Comparison of ENCODE assay signal across 22 cellular contexts in genomic region chr6:165624871-165625639, GRCh38. TPM values are rescaled to one million over a fixed set of nuclear protein-coding genes. Genes with fewer than 3 reads are reported as not detected.
DNase-seq lines count a peak whose midpoint lies in the region; ATAC-seq, FAIRE-seq and TF ChIP-seq lines count a peak whose summit lies in the region.
"Had no signal": no experiment of that assay in that cellular context is flagged by ENCODE, and none has a peak within 500 bp of the region (broad histone marks: within the 10 kb centered on the region; RNA-seq: fewer than 3 reads in every experiment).

No MANE protein-coding gene starts in this region.

- ATAC-seq in HepG2: no peak; the same call in 2 of the 3 replicates
- ATAC-seq in right lobe of liver: no peak
- peak; percentile 25 for ATAC-seq in stimulated activated memory B cell treated with anti-CD40 and anti-IgM and Interleukin-4, amounts not matched to agents 10 μg/mL and 1 μg/mL and 100 μg/mL, for 72 hours
- no peak for ATAC-seq in HG03342 (IDR thresholded peaks at IDR 0.05; ENCODE audit: unreplicated experiment)

- no peak for DNase-seq in HepG2 (ENCODE audit: low spot score)
- no peak for DNase-seq in right lobe of liver
- no peak for DNase-seq in neural crest cell (ENCODE audit: low read depth, low spot score)
- no peak for DNase-seq in cerebellar nuclear complex (lab: John Stamatoyannopoulos, UW)
- no peak for DNase-seq in activated CD4-positive, alpha-beta T cell treated with anti-CD3 and anti-CD28 coated beads, Interleukin-2, amount 50 U/mL, for 4 hours
- no peak for DNase-seq in stimulated activated CD4-positive, alpha-beta T cell treated with anti-CD3 and anti-CD28 coated beads, Interleukin-2, amount 100 ng/mL, for 48 hours
- DNase-seq: ACHN; C1 segment of cervical spinal cord; CD4-positive, alpha-beta memory T cell; COR-L47; DMS153; DND-41; GM23248; H7; HCEC 1CT had no signal

- no peak overlapping the region for H2AFZ ChIP-seq in HepG2 (ENCODE audit: low read length)
- H2AFZ ChIP-seq: GM23248 had no signal

- no peaks in the 10 kb centered on the region for H3K9me3 ChIP-seq in HepG2 (ENCODE audit: low read length)
- no peaks in the 10 kb centered on the region for H3K9me3 ChIP-seq in right lobe of liver

- no peak for FAIRE-seq in HepG2 (lab: Jason Lieb, UNC)
- FAIRE-seq: A204.1, G401.6, GM12892, H1 had no signal

- H3K27ac ChIP-seq in HepG2 (ENCODE audit: extremely low read length, insufficient read depth, low read length): no peak overlapping the region
- no peak overlapping the region for H3K27ac ChIP-seq in right lobe of liver
- H3K27ac ChIP-seq: 22Rv1, GM23248 had no signal

- no peak for TF ChIP-seq POLR2A in HepG2 (IDR thresholded peaks at IDR 0.05; ENCODE audit: insufficient read depth in 1 of 2, low read depth in 2 of 2, low read length in 2 of 2)
- TF ChIP-seq POLR2A in right lobe of liver (IDR thresholded peaks at IDR 0.05): no peak

- H3K27me3 Mint-ChIP-seq in neural crest cell (ENCODE audit: low read depth): no peaks in the 10 kb centered on the region
- H3K27me3 Mint-ChIP-seq in stimulated activated memory B cell treated with anti-CD40 and anti-IgM and Interleukin-4, amounts not matched to agents 10 μg/mL and 1 μg/mL and 100 μg/mL, for 72 hours: peaks cover 11% of the 10 kb centered on the region

- no peaks in the 10 kb centered on the region for H4K20me1 ChIP-seq in HepG2 (ENCODE audit: insufficient read depth, low read length)

- no peaks in the 10 kb centered on the region for H3K9me3 Mint-ChIP-seq in neural crest cell
- peaks cover 7% of the 10 kb centered on the region for H3K9me3 Mint-ChIP-seq in stimulated activated memory B cell treated with anti-CD40 and anti-IgM and Interleukin-4, amounts not matched to agents 10 μg/mL and 1 μg/mL and 100 μg/mL, for 72 hours

- POLR2A ChIA-PET in HepG2 (lab: Yijun Ruan, JAX): no interaction called here

- 18% methylated on average over 6 of the region's 6 CpGs for WGBS in HepG2 (ENCODE audit: low lambda C conversion rate)
- 45% methylated on average over 3 of the region's 6 CpGs for WGBS in right lobe of liver (ENCODE audit: insufficient coverage, low coverage, low lambda C conversion rate, missing lambda C conversion rate)

- H3K9ac ChIP-seq in HepG2 (ENCODE audit: insufficient read depth, low read depth, low read length): no peak overlapping the region
- H3K9ac ChIP-seq: GM23248 had no signal

- H3K4me3 ChIP-seq in HepG2 (replicated peaks in 1 of 3; ENCODE audit: insufficient read depth in 1 of 3, low read depth in 2 of 3, low read length in 3 of 3): no peak overlapping the region
- no peak overlapping the region for H3K4me3 ChIP-seq in right lobe of liver
- H3K4me3 ChIP-seq: GM23248 had no signal

- no peak for TF ChIP-seq EP300 in HepG2 (IDR thresholded peaks at IDR 0.05; ENCODE audit: low read depth in 2 of 2, low read length in 2 of 2)
- TF ChIP-seq EP300 in HepG2 (CRISPR knock-in tag; IDR thresholded peaks at IDR 0.05; ENCODE audit: borderline replicate concordance): no peak

- in situ Hi-C loops in HepG2 (cut with HindIII; ENCODE audit: extremely low pct_ligation_motif_present, low pct_unique_long_range_greater_than_20kb): no loop called here

- no peak overlapping the region for H3K4me3 Mint-ChIP-seq in neural crest cell
- no peak overlapping the region for H3K4me3 Mint-ChIP-seq in stimulated activated memory B cell treated with anti-CD40 and anti-IgM and Interleukin-4, amounts not matched to agents 10 μg/mL and 1 μg/mL and 100 μg/mL, for 72 hours
- H3K4me3 Mint-ChIP-seq: CD4-positive, alpha-beta memory T cell had no signal

- no TSS peak for BruUV-seq in HepG2 (replicated peaks; lab: Mats Ljungman, UMichigan)

- CTCF ChIA-PET in HepG2 (lab: Yijun Ruan, JAX; ENCODE audit: low intra/inter-chr PET ratio, low total read pairs): no interaction called here

- no peaks in the 10 kb centered on the region for H3K79me2 ChIP-seq in HepG2 (ENCODE audit: insufficient read depth, low read length)

- intact Hi-C loops in HepG2 (cut with micrococcal nuclease; ENCODE audit: unreplicated experiment): no loop called here
- intact Hi-C loops in right lobe of liver (cut with DNase I): no loop called here

- H3K4me1 ChIP-seq in HepG2 (ENCODE audit: insufficient read depth, low read length) (no peaks in the 10 kb centered on the region), right lobe of liver (no peaks in the 10 kb centered on the region)

- H3K36me3 Mint-ChIP-seq in neural crest cell (ENCODE audit: low read depth): peaks cover 15% of the 10 kb centered on the region
- H3K36me3 Mint-ChIP-seq in stimulated activated memory B cell treated with anti-CD40 and anti-IgM and Interleukin-4, amounts not matched to agents 10 μg/mL and 1 μg/mL and 100 μg/mL, for 72 hours: no peaks in the 10 kb centered on the region
- H3K36me3 Mint-ChIP-seq: CD4-positive, alpha-beta memory T cell had no signal

- H3K4me2 ChIP-seq in HepG2 (ENCODE audit: low read depth, low read length): no peak overlapping the region

- no peak for TF ChIP-seq CTCF in HepG2 (CRISPR knock-in tag; IDR thresholded peaks at IDR 0.05)
- TF ChIP-seq CTCF in right lobe of liver (IDR thresholded peaks at IDR 0.05): no peak
- no peak for TF ChIP-seq CTCF in neural crest cell (conservative IDR thresholded peaks at IDR 0.05)

- TF ChIP-seq RAD21 in HepG2 (CRISPR knock-in tag; IDR thresholded peaks at IDR 0.05): no peak

- H3K36me3 ChIP-seq in HepG2 (replicated peaks in 1 of 2; ENCODE audit: control insufficient read depth in 1 of 2, insufficient read depth in 2 of 2, low read length in 2 of 2): no peaks in the 10 kb centered on the region
- no peaks in the 10 kb centered on the region for H3K36me3 ChIP-seq in right lobe of liver

- peaks cover 8% of the 10 kb centered on the region for H3K4me1 Mint-ChIP-seq in neural crest cell
- H3K4me1 Mint-ChIP-seq in stimulated activated memory B cell treated with anti-CD40 and anti-IgM and Interleukin-4, amounts not matched to agents 10 μg/mL and 1 μg/mL and 100 μg/mL, for 72 hours: no peaks in the 10 kb centered on the region
- H3K4me1 Mint-ChIP-seq: CD4-positive, alpha-beta memory T cell had no signal

- peak overlapping the region; percentile 46 for H3K27ac Mint-ChIP-seq in neural crest cell (ENCODE audit: unreplicated experiment)
- H3K27ac Mint-ChIP-seq in stimulated activated memory B cell treated with anti-CD40 and anti-IgM and Interleukin-4, amounts not matched to agents 10 μg/mL and 1 μg/mL and 100 μg/mL, for 72 hours: no peak overlapping the region
- H3K27ac Mint-ChIP-seq: CD4-positive, alpha-beta memory T cell had no signal

- H3K27me3 ChIP-seq in HepG2 (ENCODE audit: control insufficient read depth in 1 of 2, insufficient read depth in 2 of 2, low read length in 2 of 2): peaks cover 1 to 25% of the 10 kb centered on the region in 2 experiments; a peak in 3 of 5 replicates
- no peaks in the 10 kb centered on the region for H3K27me3 ChIP-seq in right lobe of liver

TF ChIP-seq in HepG2, 621 proteins besides CTCF, POLR2A, EP300 and RAD21:
- peak; percentile 79 for TF ChIP-seq ATF7 (IDR thresholded peaks at IDR 0.05)
- no peak for TF ChIP-seq ATF7 (CRISPR knock-in tag; IDR thresholded peaks at IDR 0.05)
- no peak for TF ChIP-seq ZUFSP (CRISPR knock-in tag; IDR thresholded peaks at IDR 0.05; ENCODE audit: borderline replicate concordance)
- peak; percentile 19; the same call in 1 of the 2 replicates for TF ChIP-seq HNF4A (CRISPR knock-in tag; IDR thresholded peaks at IDR 0.05)
TF ChIP-seq in HepG2: peak in this region for 2.

RNA-seq across cellular contexts. Expression of gene PDE10A, which starts 38.0 kb away (rescaled TPM):
- not detected in 2 replicates for total RNA-seq in HepG2 (2016; rRNA removed; fragmentation: Illumina TruSeq; extraction: Trizol)
- not detected in 2 replicates for total RNA-seq in HepG2 (2016; cell fraction: cytosol; rRNA removed; fragmentation: Illumina TruSeq; extraction: Trizol; ENCODE audit: low read depth)
- not detected in 2 replicates for total RNA-seq in HepG2 (2016; cell fraction: insoluble cytoplasmic fraction; rRNA removed; fragmentation: Illumina TruSeq; extraction: Trizol)
- not detected in 2 replicates for total RNA-seq in HepG2 (2016; cell fraction: membrane; rRNA removed; fragmentation: Illumina TruSeq; extraction: Trizol)
- not detected in 2 replicates for total RNA-seq in HepG2 (2016; cell fraction: nucleus; rRNA removed; fragmentation: Illumina TruSeq; extraction: Trizol)
- polyA plus RNA-seq in HepG2 (2011; rRNA removed): 0.07 TPM in 1 of 2 replicates, not detected in the other
- polyA plus RNA-seq in HepG2 (2011; cell fraction: cytosol; rRNA removed): not detected in 2 replicates
- polyA plus RNA-seq in HepG2 (2011; cell fraction: nucleus; rRNA removed): not detected in 2 replicates
- not detected in 2 replicates for polyA plus RNA-seq in HepG2 (2012)
- polyA plus RNA-seq in HepG2 (2016; cell fraction: cytosol; fragmentation: Illumina TruSeq; extraction: Trizol; ENCODE audit: low read depth): not detected in 2 replicates
- not detected in 2 replicates for polyA plus RNA-seq in HepG2 (2016; cell fraction: insoluble cytoplasmic fraction; fragmentation: Illumina TruSeq; extraction: Trizol; ENCODE audit: low read depth)
- polyA plus RNA-seq in HepG2 (2016; cell fraction: membrane; fragmentation: Illumina TruSeq; extraction: Trizol; ENCODE audit: low read depth): not detected in 2 replicates
- polyA plus RNA-seq in HepG2 (2016; cell fraction: nucleus; fragmentation: Illumina TruSeq; extraction: Trizol; ENCODE audit: insufficient read depth, low read depth): not detected in 2 replicates
- 533 TPM in 1 of 2 replicates, not detected in the other for polyA minus RNA-seq in HepG2 (2011; rRNA and poly(A)+ RNA removed; ENCODE audit: low replicate concordance)
- polyA minus RNA-seq in HepG2 (2011; cell fraction: cytosol; rRNA and poly(A)+ RNA removed): 1.3 and 1.9 TPM in 2 replicates
- polyA minus RNA-seq in HepG2 (2011; cell fraction: nucleus; rRNA and poly(A)+ RNA removed): 0.37 and 1.8 TPM in 2 replicates
- total RNA-seq in right lobe of liver: 1 to 10 TPM in 1 of 6 experiments, under 1 TPM in 5; 0.48 to 1.5 (median 0.65) TPM
- total RNA-seq in neural crest cell: 23.7 and 26.2 TPM in 2 replicates
- total RNA-seq: CD4-positive, alpha-beta memory T cell had no signal
- polyA plus RNA-seq: CD4-positive, alpha-beta memory T cell had no signal
